In the genomic region with DNA sequence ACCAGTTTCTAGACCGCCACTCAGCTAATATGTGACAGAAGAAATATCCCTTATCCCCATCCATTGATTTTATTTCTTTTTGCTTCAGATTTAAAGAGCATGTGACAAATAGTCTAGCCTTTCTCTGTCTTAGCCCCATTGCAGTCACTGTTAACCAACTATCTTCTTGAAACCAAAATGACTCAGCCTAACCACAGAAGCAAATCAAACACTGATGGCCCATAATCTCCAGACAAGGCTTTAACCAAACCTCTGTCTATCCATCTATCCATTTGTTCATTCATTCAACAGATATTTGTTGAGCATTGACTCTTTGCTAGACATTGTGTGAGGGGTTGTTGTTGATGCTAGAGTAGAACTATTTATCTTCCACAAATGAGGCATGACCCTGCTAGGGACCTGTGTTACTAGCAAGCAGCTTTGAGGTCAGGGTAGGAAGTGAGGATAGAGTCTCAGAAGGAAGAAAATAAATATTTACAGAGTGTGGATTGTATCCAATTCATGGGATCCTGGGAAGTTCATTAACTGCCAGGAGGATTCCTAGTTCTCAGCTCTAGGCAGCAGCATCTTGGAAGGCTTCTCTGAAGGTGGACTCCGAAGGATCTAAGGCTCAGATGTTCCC, we compare ENCODE assay signal across 12 cellular contexts. TPM values are rescaled to one million over a fixed set of nuclear protein-coding genes. Genes with fewer than 3 reads are reported as not detected.
A peak's percentile ranks its signal among the peaks of the same experiment; 100 is the strongest.
DNase-seq lines count a peak whose midpoint lies in the region; ATAC-seq, FAIRE-seq and TF ChIP-seq lines count a peak whose summit lies in the region.
"Had no signal": no experiment of that assay in that cellular context is flagged by ENCODE, and none has a peak within 500 bp of the region (broad histone marks: within the 10 kb centered on the region; RNA-seq: fewer than 3 reads in every experiment).

No MANE protein-coding gene starts in this region.

- ATAC-seq in GM21390 (IDR thresholded peaks at IDR 0.05; ENCODE audit: unreplicated experiment) (peak; percentile 97), HG03280 (IDR thresholded peaks at IDR 0.05; ENCODE audit: unreplicated experiment) (peak; percentile 76)

- DNase-seq in ELR (ENCODE audit: low read depth) (peak; percentile 68), astrocyte of the spinal cord (ENCODE audit: low read depth, low spot score) (peak; percentile 46), small intestine (no peak), G401 (ENCODE audit: low spot score) (no peak), occipital lobe (lab: John Stamatoyannopoulos, UW) (no peak), H7 (no peak)
- DNase-seq: activated CD4-positive, alpha-beta T cell treated with anti-CD3 and anti-CD28 coated beads for 4 hours; NCI-H1092 had no signal

- FAIRE-seq in small intestine (lab: Jason Lieb, UNC) = no peak
- FAIRE-seq: endometrium had no signal

- no peaks in the 10 kb centered on the region for H3K4me1 ChIP-seq in small intestine (ENCODE audit: control insufficient read depth in 2 of 2, insufficient read depth in 1 of 2, low read depth in 1 of 2, low read length in 1 of 2)

- H3K9me3 ChIP-seq in small intestine (ENCODE audit: control insufficient read depth, low read depth) = no peaks in the 10 kb centered on the region

- no peaks in the 10 kb centered on the region for H3K27me3 ChIP-seq in small intestine (ENCODE audit: control insufficient read depth in 2 of 2, insufficient read depth in 2 of 2, low read length in 2 of 2)
- no peaks in the 10 kb centered on the region for H3K27me3 ChIP-seq in H7 (ENCODE audit: control insufficient read depth, insufficient read depth, low read length)

- no peak overlapping the region for H3K4me3 ChIP-seq in astrocyte of the spinal cord (ENCODE audit: low read depth, low read length)
- no peak overlapping the region for H3K4me3 ChIP-seq in small intestine (ENCODE audit: low read depth in 1 of 2, low read length in 2 of 2)
- H3K4me3 ChIP-seq in H7 (ENCODE audit: insufficient read depth, low read depth, low read length) = no peak overlapping the region

- H3K36me3 ChIP-seq in small intestine (ENCODE audit: control insufficient read depth in 2 of 2, insufficient read depth in 2 of 2, low read length in 2 of 2) = no peaks in the 10 kb centered on the region
- no peaks in the 10 kb centered on the region; the same call in 1 of the 2 replicates for H3K36me3 ChIP-seq in H7 (replicated peaks; ENCODE audit: control insufficient read depth, insufficient read depth, low read length)

- no peak for TF ChIP-seq CTCF in astrocyte of the spinal cord (IDR thresholded peaks at IDR 0.05; ENCODE audit: low read depth, low read length)

- no peak overlapping the region for H3K27ac ChIP-seq in small intestine (ENCODE audit: low read depth in 1 of 2, low read length in 1 of 2)

- in situ Hi-C loops in astrocyte of the spinal cord (cut with HindIII; ENCODE audit: low sequenced_read_pairs) = no loop called here
- in situ Hi-C loops in G401 (cut with HindIII; ENCODE audit: low sequenced_read_pairs) = no loop called here

- 60 to 100% (median 84%) methylated on average over 2 of the region's 2 CpGs for WGBS in small intestine, 3 donors

RNA-seq across cellular contexts. Expression of gene HNRNPH2, which starts 22.5 kb away (rescaled TPM):
- polyA plus RNA-seq in small intestine = 10 to 100 TPM; 60.2 to 72.4 (median 71.5) TPM
- total RNA-seq in G401 (2014; rRNA removed; shearing (Covaris generic)) = 44.3 and 54.6 TPM in 2 replicates
- total RNA-seq in occipital lobe = 92.5 TPM
- total RNA-seq in H7 (2014; rRNA removed; shearing (Covaris generic)) = 33.5 and 35.0 TPM in 2 replicates

RNA-seq across cellular contexts. Expression of gene GLA, which starts 22.8 kb away (rescaled TPM):
- 10 to 100 TPM; 15.9 to 34.6 (median 32.7) TPM for polyA plus RNA-seq in small intestine
- total RNA-seq in G401 (2014; rRNA removed; shearing (Covaris generic)) = 80.4 and 86.3 TPM in 2 replicates
- 20.7 TPM for total RNA-seq in occipital lobe
- total RNA-seq in H7 (2014; rRNA removed; shearing (Covaris generic)) = 48.1 and 58.3 TPM in 2 replicates

RNA-seq across cellular contexts. Expression of gene RPL36A, which starts 39.8 kb away (rescaled TPM):
- 1,000 to 10,000 TPM; 1,312 to 3,526 (median 2,289) TPM for polyA plus RNA-seq in small intestine
- total RNA-seq in G401 (2014; rRNA removed; shearing (Covaris generic)) = 415 and 688 TPM in 2 replicates
- 287 TPM for total RNA-seq in occipital lobe
- 794 and 812 TPM in 2 replicates for total RNA-seq in H7 (2014; rRNA removed; shearing (Covaris generic))

RNA-seq across cellular contexts. Expression of gene BTK, which starts 44.6 kb away (rescaled TPM):
- polyA plus RNA-seq in small intestine = 1 to 10 TPM in 2 of 3 donors, under 1 TPM in 1; 0.22 to 4.9 (median 2.9) TPM
- total RNA-seq in G401 (2014; rRNA removed; shearing (Covaris generic)) = not detected in 2 replicates
- 0.94 TPM for total RNA-seq in occipital lobe
- 0.07 and 0.11 TPM in 2 replicates for total RNA-seq in H7 (2014; rRNA removed; shearing (Covaris generic))
- polyA plus RNA-seq: neural cell had no signal

RNA-seq across cellular contexts. Expression of gene ARMCX4, which starts 54.7 kb away (rescaled TPM):
- polyA plus RNA-seq in small intestine = 1 to 10 TPM; 1.4 to 3.7 (median 3.1) TPM
- total RNA-seq in G401 (2014; rRNA removed; shearing (Covaris generic)) = not detected in 2 replicates
- total RNA-seq in occipital lobe = 14.5 TPM
- 2.1 and 7.5 TPM in 2 replicates for total RNA-seq in H7 (2014; rRNA removed; shearing (Covaris generic))

Comparison
In these comparisons a context has a peak if more than half of its experiments do, and no peak if none do; other contexts are left out.
1. DNase-seq: peak in ELR (single experiment) and astrocyte of the spinal cord (single experiment); none in small intestine (single experiment), G401 (single experiment), occipital lobe (single experiment) and H7 (single experiment).